Comparison of ENCODE assay signal across 15 cellular contexts in the genomic region with DNA sequence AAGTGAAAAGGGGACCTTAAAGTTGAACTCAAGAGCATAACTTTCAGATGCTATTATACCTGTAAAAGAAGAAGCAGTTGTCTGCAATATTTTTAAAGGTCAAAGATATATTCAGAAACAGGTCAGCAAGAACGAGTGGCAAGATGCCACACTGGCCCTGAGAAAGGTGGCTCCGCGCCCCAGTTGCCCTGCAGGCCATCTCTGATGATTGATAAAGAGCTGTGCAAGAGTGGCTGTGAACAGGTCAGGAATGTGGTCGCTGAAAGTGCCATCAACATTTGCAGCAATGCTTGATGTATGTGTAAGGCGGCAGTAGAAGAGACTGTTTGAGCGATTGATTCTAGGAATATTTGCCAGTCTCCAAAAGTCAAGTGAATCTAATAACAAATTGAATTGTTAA.
DNase-seq lines count a peak whose midpoint lies in the region; ATAC-seq and TF ChIP-seq lines count a peak whose summit lies in the region.
"Had no signal": no experiment of that assay in that cellular context is flagged by ENCODE, and none has a peak within 500 bp of the region (broad histone marks: within the 10 kb centered on the region; RNA-seq: fewer than 3 reads in every experiment).

No MANE protein-coding gene starts in this region.

- H2BK5ac ChIP-seq in H9 (ENCODE audit: insufficient read length, low read length): no peak overlapping the region

- H3K56ac ChIP-seq in H9 (ENCODE audit: insufficient read length, low read depth, low read length): no peak overlapping the region

- H3K9me2 ChIP-seq in SK-N-SH: no peaks in the 10 kb centered on the region

- H3K36me3 ChIP-seq in SK-N-SH (replicated peaks in 1 of 2; ENCODE audit: control insufficient read depth in 1 of 2, insufficient read depth in 2 of 2, low read length in 1 of 2): no peaks in the 10 kb centered on the region
- no peaks in the 10 kb centered on the region for H3K36me3 ChIP-seq in heart left ventricle
- no peaks in the 10 kb centered on the region for H3K36me3 ChIP-seq in parathyroid adenoma (ENCODE audit: control insufficient read depth, insufficient read depth, low read length)

- intact Hi-C loops in heart left ventricle (cut with DNase I): no loop called here
- intact Hi-C loops in right cardiac atrium (cut with DNase I): no loop called here

- no peak overlapping the region for H2AK5ac ChIP-seq in H9 (ENCODE audit: insufficient read length, low read length)

- no peak overlapping the region for H2BK20ac ChIP-seq in H9 (ENCODE audit: low read depth, low read length, poor library complexity, severe bottlenecking)

- H3K9ac ChIP-seq in SK-N-SH: no peak overlapping the region
- H3K9ac ChIP-seq in parathyroid adenoma: no peak overlapping the region
- no peak overlapping the region for H3K9ac ChIP-seq in H9 (ENCODE audit: extremely low read depth, insufficient read length, low read length)

- H3K4me1 Mint-ChIP-seq in H9: no peaks in the 10 kb centered on the region
- H3K4me1 Mint-ChIP-seq: CD14-positive monocyte had no signal

- no peak overlapping the region for H2AFZ ChIP-seq in SK-N-SH (ENCODE audit: low read depth)
- H2AFZ ChIP-seq in parathyroid adenoma: no peak overlapping the region
- H2AFZ ChIP-seq in H9 (ENCODE audit: low read length): no peak overlapping the region

- ATAC-seq in SK-N-SH treated with all-trans-retinoic acid at 6 μM for 48 hours: no peak
- peak in 3 of 4 donors; percentile 42 to 83 (median 81) for ATAC-seq in heart left ventricle
- ATAC-seq in right cardiac atrium: peak; percentile 36 to 56
- ATAC-seq in GM19397 (IDR thresholded peaks at IDR 0.05; ENCODE audit: unreplicated experiment): no peak
- ATAC-seq: CD8-positive, alpha-beta T cell; HCT116 had no signal

- H4K8ac ChIP-seq in H9 (replicated peaks; ENCODE audit: insufficient read length, low read depth, low read length): no peak overlapping the region

- H3K79me1 ChIP-seq in H9 (ENCODE audit: insufficient read depth, low read depth, low read length, poor library complexity, severe bottlenecking): no peaks in the 10 kb centered on the region

- no peaks in the 10 kb centered on the region for H3K23me2 ChIP-seq in H9 (ENCODE audit: insufficient read length, low read depth, low read length, poor library complexity, severe bottlenecking)

- no peak overlapping the region for H3K18ac ChIP-seq in H9 (ENCODE audit: insufficient read length, low read depth, low read length)

- no peak overlapping the region for H3T11ph ChIP-seq in H9 (ENCODE audit: low read length)

- no peak overlapping the region for H2BK12ac ChIP-seq in H9 (ENCODE audit: insufficient read length, low read depth, low read length)

- no peaks in the 10 kb centered on the region for H3F3A ChIP-seq in SK-N-SH (replicated peaks; ENCODE audit: insufficient read depth)

- POLR2A ChIA-PET in SK-N-SH (lab: Yijun Ruan, JAX): no interaction called here

- TF ChIP-seq POLR2A in heart left ventricle (IDR thresholded peaks at IDR 0.05): no peak

- H3K27me3 Mint-ChIP-seq in H9 (ENCODE audit: low read depth): no peaks in the 10 kb centered on the region

- H2BK120ac ChIP-seq in H9 (ENCODE audit: low read depth, low read length, poor library complexity, severe bottlenecking): no peak overlapping the region

- H3K23ac ChIP-seq in H9 (ENCODE audit: insufficient read length, low read depth, low read length): no peak overlapping the region

- H2BK15ac ChIP-seq in H9 (ENCODE audit: low read depth, low read length): no peak overlapping the region

- H4K20me1 ChIP-seq in SK-N-SH (ENCODE audit: insufficient read depth) (no peaks in the 10 kb centered on the region), H9 (ENCODE audit: control insufficient read depth, insufficient read depth, insufficient read length) (no peaks in the 10 kb centered on the region)

- no peak overlapping the region for H3K14ac ChIP-seq in H9 (ENCODE audit: insufficient read depth, low read length)

- no peak overlapping the region for H3K27ac Mint-ChIP-seq in H9
- H3K27ac Mint-ChIP-seq: CD14-positive monocyte; CD8-positive, alpha-beta T cell had no signal

- peak; percentile 4 for DNase-seq in SK-N-SH
- DNase-seq in heart left ventricle: peak; percentile 9 to 68 (median 56)
- peak; percentile 8 to 61 (median 39) for DNase-seq in right cardiac atrium
- no peak for DNase-seq in H9
- DNase-seq: CD8-positive, alpha-beta T cell; COR-L47; DMS153; DMS79 treated with DMSO at 0.1 percent for 48 hours; EL had no signal

- H3K79me2 ChIP-seq in SK-N-SH (ENCODE audit: insufficient read depth): no peaks in the 10 kb centered on the region
- H3K79me2 ChIP-seq in parathyroid adenoma: no peaks in the 10 kb centered on the region
- no peaks in the 10 kb centered on the region for H3K79me2 ChIP-seq in H9 (ENCODE audit: insufficient read depth, low read length)

- H3K4ac ChIP-seq in H9 (ENCODE audit: low read depth, low read length): no peak overlapping the region

- H3K27ac ChIP-seq in SK-N-SH (ENCODE audit: low read depth in 2 of 2, low read length in 1 of 2): no peak overlapping the region; a peak in 1 of 4 replicates
- H3K27ac ChIP-seq in heart left ventricle: no peak overlapping the region
- no peak overlapping the region for H3K27ac ChIP-seq in right cardiac atrium (ENCODE audit: low read length)
- H3K27ac ChIP-seq in parathyroid adenoma: no peak overlapping the region
- no peak overlapping the region for H3K27ac ChIP-seq in H9 (ENCODE audit: insufficient read length, low read depth, low read length)
- H3K27ac ChIP-seq: 22Rv1 had no signal

- H3K4me3 Mint-ChIP-seq in H9: no peak overlapping the region
- H3K4me3 Mint-ChIP-seq: CD14-positive monocyte; CD8-positive, alpha-beta T cell had no signal

- no peak for TF ChIP-seq RAD21 in SK-N-SH (IDR thresholded peaks at IDR 0.05; ENCODE audit: low read length)

- H3K4me1 ChIP-seq in SK-N-SH (ENCODE audit: control insufficient read depth in 1 of 2, insufficient read depth in 2 of 2, low read depth in 1 of 2, low read length in 1 of 2): peaks cover 0 to 3% of the 10 kb centered on the region in 2 experiments; a peak in 2 of 4 replicates
- H3K4me1 ChIP-seq in heart left ventricle: peaks cover 0 to 3% (median 0%) of the 10 kb centered on the region in 12 donors
- H3K4me1 ChIP-seq in right cardiac atrium (ENCODE audit: control insufficient read depth, insufficient read depth, low read length): no peaks in the 10 kb centered on the region
- peaks cover 2% of the 10 kb centered on the region for H3K4me1 ChIP-seq in parathyroid adenoma
- no peaks in the 10 kb centered on the region for H3K4me1 ChIP-seq in H9 (ENCODE audit: insufficient read depth, low read length)

- H3K9me3 ChIP-seq in SK-N-SH (no peaks in the 10 kb centered on the region), heart left ventricle (no peaks in the 10 kb centered on the region), right cardiac atrium (ENCODE audit: control insufficient read depth, low read length) (no peaks in the 10 kb centered on the region), parathyroid adenoma (ENCODE audit: control insufficient read depth, low read length) (no peaks in the 10 kb centered on the region), H9 (ENCODE audit: control insufficient read depth, low read depth, low read length) (no peaks in the 10 kb centered on the region)

- H4K91ac ChIP-seq in H9 (ENCODE audit: insufficient read length, low read depth, low read length): no peak overlapping the region

- TF ChIP-seq CTCF in SK-N-SH (IDR thresholded peaks at IDR 0.05) (no peak), heart left ventricle (IDR thresholded peaks at IDR 0.05) (no peak), parathyroid adenoma (IDR thresholded peaks at IDR 0.05) (no peak), H9 (conservative IDR thresholded peaks at IDR 0.05) (no peak)

- H3K9me3 Mint-ChIP-seq in H9: no peaks in the 10 kb centered on the region
- H3K9me3 Mint-ChIP-seq: CD8-positive, alpha-beta T cell had no signal

- no peak overlapping the region for H3K4me2 ChIP-seq in SK-N-SH
- peak overlapping the region; percentile 25 for H3K4me2 ChIP-seq in parathyroid adenoma (ENCODE audit: low read length)
- no peak overlapping the region for H3K4me2 ChIP-seq in H9 (ENCODE audit: insufficient read depth, insufficient read length, low read length)

- H3K27me3 ChIP-seq in SK-N-SH (ENCODE audit: insufficient read depth) (no peaks in the 10 kb centered on the region), heart left ventricle (no peaks in the 10 kb centered on the region), right cardiac atrium (ENCODE audit: control insufficient read depth, insufficient read depth) (no peaks in the 10 kb centered on the region), parathyroid adenoma (ENCODE audit: control insufficient read depth, insufficient read depth, low read length) (no peaks in the 10 kb centered on the region), H9 (ENCODE audit: insufficient read depth, low read length) (no peaks in the 10 kb centered on the region)

- H4K5ac ChIP-seq in H9 (ENCODE audit: insufficient read length, low read depth, low read length): no peak overlapping the region

- WGBS in SK-N-SH (ENCODE audit: low lambda C conversion rate): 41% methylated on average over 6 of the region's 6 CpGs
- 38 to 47% (median 41%) methylated on average over 6 of the region's 6 CpGs for WGBS in heart left ventricle, 4 donors
- WGBS in right cardiac atrium: 53% methylated on average over 6 of the region's 6 CpGs
- WGBS in H9 (ENCODE audit: extremely low coverage, insufficient read length, low lambda C conversion rate): no CpG with 5 or more reads among the region's 6 CpGs

- H3K36me3 Mint-ChIP-seq in H9 (ENCODE audit: insufficient read depth in 1 of 3, low read depth in 3 of 3): no peaks in the 10 kb centered on the region
- H3K36me3 Mint-ChIP-seq: CD14-positive monocyte; CD8-positive, alpha-beta T cell had no signal

- no peak for TF ChIP-seq EP300 in SK-N-SH (IDR thresholded peaks at IDR 0.05; ENCODE audit: borderline replicate concordance in 1 of 2, low read depth in 1 of 2, low read length in 1 of 2)

- H3K4me3 ChIP-seq in SK-N-SH (ENCODE audit: low read depth in 2 of 2, low read length in 1 of 2) (no peak overlapping the region), heart left ventricle (no peak overlapping the region), right cardiac atrium (ENCODE audit: low read length) (no peak overlapping the region), parathyroid adenoma (ENCODE audit: low read depth, low read length) (no peak overlapping the region)

- CTCF ChIA-PET in SK-N-SH (lab: Yijun Ruan, JAX): no interaction called here

TF ChIP-seq in SK-N-SH, 30 proteins besides CTCF, POLR2A, EP300 and RAD21 (continues in another document):
- no peak for TF ChIP-seq MEF2A (IDR thresholded peaks at IDR 0.05; ENCODE audit: borderline replicate concordance, low read depth)
- no peak for TF ChIP-seq SIN3A (IDR thresholded peaks at IDR 0.05; ENCODE audit: borderline replicate concordance, low read depth, low read length)
- TF ChIP-seq GATA2 (CRISPR knock-in tag; IDR thresholded peaks at IDR 0.05): 0 out of 2 replicates have a peak, but pooled peaks have one; percentile 19
- no peak for TF ChIP-seq JUND (IDR thresholded peaks at IDR 0.05)

TF ChIP-seq in SK-N-SH treated with all-trans-retinoic acid at 6 μM for 48 hours, 23 proteins besides CTCF, POLR2A, EP300 and RAD21 (continues in another document):
- no peak for TF ChIP-seq ZFP3 (CRISPR knock-in tag; IDR thresholded peaks at IDR 0.05)
- TF ChIP-seq ZNF565 (CRISPR knock-in tag; conservative IDR thresholded peaks at IDR 0.05; ENCODE audit: low read depth): no peak
- TF ChIP-seq ZNF70 (CRISPR knock-in tag; IDR thresholded peaks at IDR 0.05): no peak
- no peak for TF ChIP-seq ISL1 (CRISPR knock-in tag; IDR thresholded peaks at IDR 0.05)
- TF ChIP-seq GLIS3 (CRISPR knock-in tag; IDR thresholded peaks at IDR 0.05): no peak

Comparison
In these comparisons a context has a peak if more than half of its experiments do, and no peak if none do; other contexts are left out.
1. ATAC-seq: peak in heart left ventricle (3 of 4) and right cardiac atrium (2 of 2); none in SK-N-SH treated with all-trans-retinoic acid at 6 μM for 48 hours (single experiment) and GM19397 (single experiment).